ENCODE assay signal across 8 cellular contexts in genomic region chr4:70902577-70903281, GRCh38. TPM values are rescaled to one million over a fixed set of nuclear protein-coding genes. Genes with fewer than 3 reads are reported as not detected.
A peak's percentile ranks its signal among the peaks of the same experiment; 100 is the strongest.
DNase-seq lines count a peak whose midpoint lies in the region; ATAC-seq and TF ChIP-seq lines count a peak whose summit lies in the region.

No MANE protein-coding gene starts in this region.

- no peaks in the 10 kb centered on the region for H3K27me3 Mint-ChIP-seq in activated CD8-positive, alpha-beta T cell treated with anti-CD3 and anti-CD28 coated beads for 36 hours
- H3K27me3 Mint-ChIP-seq in neural crest cell (ENCODE audit: low read depth): no peaks in the 10 kb centered on the region

- dilution Hi-C loops in IMR-90 (cut with HindIII; ENCODE audit: low sequenced_read_pairs, unreplicated experiment): no loop called here

- peak overlapping the region; percentile 4 to 79; a peak in 3 of 4 replicates for H4K8ac ChIP-seq in IMR-90 (ENCODE audit: low read depth in 2 of 2, low read length in 2 of 2)

- H3K27ac ChIP-seq in IMR-90 (ENCODE audit: insufficient read depth, low read length) (peak overlapping the region; percentile 88), foreskin keratinocyte (peak overlapping the region; percentile 64)

- H2BK5ac ChIP-seq in IMR-90 (ENCODE audit: low read depth, low read length, poor library complexity, severe bottlenecking): peak overlapping the region; percentile 64

- peak overlapping the region; percentile 84 for H3K56ac ChIP-seq in IMR-90 (ENCODE audit: extremely low read depth, insufficient read depth, low read length)

- peak overlapping the region; percentile 94 for H3K4me3 Mint-ChIP-seq in activated CD8-positive, alpha-beta T cell treated with anti-CD3 and anti-CD28 coated beads for 36 hours
- peak overlapping the region; percentile 98 for H3K4me3 Mint-ChIP-seq in neural crest cell

- 0 out of 2 replicates have a peak, but pooled peaks cover 4% of the 10 kb centered on the region for H3K9me1 ChIP-seq in IMR-90 (ENCODE audit: insufficient read depth, low read length)

- H3K4ac ChIP-seq in IMR-90 (ENCODE audit: low read depth, low read length): peak overlapping the region; percentile 87

- peak overlapping the region; percentile 47; the same call in 1 of the 2 replicates for H2BK20ac ChIP-seq in IMR-90 (ENCODE audit: low read depth, low read length)

- peaks cover 16 to 48% of the 10 kb centered on the region in 2 experiments for H3K79me1 ChIP-seq in IMR-90 (ENCODE audit: low read depth in 1 of 2, low read length in 2 of 2)

- H4K5ac ChIP-seq in IMR-90 (ENCODE audit: low read depth, low read length): peak overlapping the region; percentile 3; the same call in 1 of the 2 replicates

- H3K9me3 ChIP-seq in IMR-90 (ENCODE audit: control insufficient read depth, insufficient read depth, low read length): no peaks in the 10 kb centered on the region

- H2BK120ac ChIP-seq in IMR-90 (ENCODE audit: low read depth, low read length): peak overlapping the region; percentile 30

- peak overlapping the region; percentile 93 for H3K4me2 ChIP-seq in IMR-90 (ENCODE audit: low read depth, low read length)

- H4K91ac ChIP-seq in IMR-90 (ENCODE audit: insufficient read depth, low read depth, low read length): peak overlapping the region; percentile 81

- no peak for TF ChIP-seq POLR2A in IMR-90 (IDR thresholded peaks at IDR 0.05; ENCODE audit: low read depth, low read length)

- intact Hi-C loops in IMR-90 (cut with micrococcal nuclease): loop anchor here (1.0 to 5.0 kb wide), 4 partner anchors 55 to 215 kb away; partner anchors contain the start of genes DCK and UTP3
- intact Hi-C loops in activated CD8-positive, alpha-beta T cell treated with anti-CD3 and anti-CD28 coated beads for 36 hours (cut with micrococcal nuclease): loop anchor here (5.0 kb wide), 2 partner anchors 60 to 90 kb away; partner anchors contain the start of gene DCK

- whole genome bisulfite sequencing in IMR-90 (ENCODE audit: extremely low coverage in 2 of 2, insufficient read length in 1 of 2), 2 experiments: 1% methylated on average over 19 of the region's 48 CpGs; no CpG with 5 or more reads in 1 of the 2 experiments

- no peaks in the 10 kb centered on the region for H3K9me3 Mint-ChIP-seq in activated CD8-positive, alpha-beta T cell treated with anti-CD3 and anti-CD28 coated beads for 36 hours
- H3K9me3 Mint-ChIP-seq in neural crest cell: no peaks in the 10 kb centered on the region

- no peak for TF ChIP-seq RAD21 in IMR-90 (IDR thresholded peaks at IDR 0.05; ENCODE audit: low read length)

- peak overlapping the region; percentile 97 for H2AK9ac ChIP-seq in IMR-90 (replicated peaks; ENCODE audit: low read depth, low read length, poor library complexity)

- in situ Hi-C loops in IMR-90 (cut with MboI; ENCODE audit: low sequenced_read_pairs): no loop called here

- peaks cover 17% of the 10 kb centered on the region for H3K4me1 Mint-ChIP-seq in activated CD8-positive, alpha-beta T cell treated with anti-CD3 and anti-CD28 coated beads for 36 hours (ENCODE audit: low read depth)
- H3K4me1 Mint-ChIP-seq in neural crest cell: peaks cover 25% of the 10 kb centered on the region

- peak overlapping the region; percentile 14 for H3K18ac ChIP-seq in IMR-90 (ENCODE audit: low read depth, low read length)

- H3K14ac ChIP-seq in IMR-90 (replicated peaks; ENCODE audit: low read depth, low read length): peak overlapping the region; percentile 84

- peak overlapping the region; percentile 51 for H2AK5ac ChIP-seq in IMR-90 (ENCODE audit: low read depth, low read length)

- ATAC-seq in GM21737 (IDR thresholded peaks at IDR 0.05; ENCODE audit: unreplicated experiment) (peak; percentile 45), IMR-90 (ENCODE audit: low read depth) (peak; percentile 66), foreskin keratinocyte (peak; percentile 70)
- peak; percentile 54 for ATAC-seq in activated CD8-positive, alpha-beta T cell treated with anti-CD3 and anti-CD28 coated beads for 36 hours

- peaks cover 15% of the 10 kb centered on the region for H3K36me3 ChIP-seq in IMR-90 (ENCODE audit: control insufficient read depth, insufficient read depth, low read length)

- peaks cover 15% of the 10 kb centered on the region for H3K36me3 Mint-ChIP-seq in activated CD8-positive, alpha-beta T cell treated with anti-CD3 and anti-CD28 coated beads for 36 hours (ENCODE audit: low read depth)
- H3K36me3 Mint-ChIP-seq in neural crest cell (ENCODE audit: low read depth): peaks cover 12% of the 10 kb centered on the region

- H3K9ac ChIP-seq in IMR-90 (ENCODE audit: low read depth, low read length): peak overlapping the region; percentile 83

- H3K27ac Mint-ChIP-seq in activated CD8-positive, alpha-beta T cell treated with anti-CD3 and anti-CD28 coated beads for 36 hours: peak overlapping the region; percentile 89
- H3K27ac Mint-ChIP-seq in neural crest cell (ENCODE audit: unreplicated experiment): peak overlapping the region; percentile 97

- H3K4me3 ChIP-seq in IMR-90 (ENCODE audit: insufficient read depth, low read depth, low read length): peak overlapping the region; percentile 83

- H2AFZ ChIP-seq in IMR-90 (replicated peaks; ENCODE audit: low read length, poor library complexity): peak overlapping the region; percentile 99

- 0 out of 2 replicates have a peak, but pooled peaks cover 1% of the 10 kb centered on the region for H3K4me1 ChIP-seq in IMR-90 (ENCODE audit: control insufficient read depth, insufficient read depth, low read length)
- H3K4me1 ChIP-seq in foreskin keratinocyte: peaks cover 3% of the 10 kb centered on the region

- POLR2A ChIA-PET in IMR-90 (lab: Charles Lee; ENCODE audit: unreplicated experiment): interaction anchor here (0.6 kb wide), 1 partner anchor 88 kb away, joined by 3 read pairs; no protein-coding TSS in a partner anchor
- POLR2A ChIA-PET in activated CD8-positive, alpha-beta T cell treated with anti-CD3 and anti-CD28 coated beads for 36 hours (lab: Charles Lee): interaction anchor here (0.9 to 2.0 kb wide), 4 partner anchors 59 to 93 kb away, joined by 3 to 9 read pairs (median 4); partner anchors contain the start of gene GRSF1

- DNase-seq in NCI-H2107 treated with DMSO at 0.1 percent for 48 hours (lab: John Stamatoyannopoulos, UW; ENCODE audit: unreplicated experiment) (peak; percentile 2), NCI-H2107 (lab: John Stamatoyannopoulos, UW) (no peak), IMR-90 (peak; percentile 21), foreskin keratinocyte (peak; percentile 14 to 33), neural crest cell (ENCODE audit: low read depth, low spot score) (no peak), RPMI8226 (no peak)
- peak; percentile 29 for DNase-seq in activated CD8-positive, alpha-beta T cell treated with anti-CD3 and anti-CD28 coated beads for 36 hours

- H4K20me1 ChIP-seq in IMR-90 (ENCODE audit: insufficient read depth, low read length): peaks cover 24% of the 10 kb centered on the region

- H2BK15ac ChIP-seq in IMR-90 (ENCODE audit: low read depth, low read length): peak overlapping the region; percentile 2; the same call in 1 of the 3 replicates

- H3K27me3 ChIP-seq in IMR-90 (ENCODE audit: control insufficient read depth, insufficient read depth, low read length) (no peaks in the 10 kb centered on the region), foreskin keratinocyte (no peaks in the 10 kb centered on the region)

- BruUV-seq in IMR-90 (replicated peaks; lab: Mats Ljungman, UMichigan): no TSS peak

- H3K23ac ChIP-seq in IMR-90 (ENCODE audit: low read depth, low read length): peak overlapping the region; percentile 95

- CTCF ChIA-PET in IMR-90 (lab: Yijun Ruan, JAX): no interaction called here
- CTCF ChIA-PET in activated CD8-positive, alpha-beta T cell treated with anti-CD3 and anti-CD28 coated beads for 36 hours (lab: Charles Lee): interaction anchor here (0.8 to 1.5 kb wide), 12 partner anchors 12 to 120 kb away, joined by 3 to 8 read pairs (median 4); partner anchors contain the start of genes DCK and GRSF1

- no peak for TF ChIP-seq CTCF in IMR-90 (conservative IDR thresholded peaks at IDR 0.05; ENCODE audit: low read depth, low read length)
- no peak for TF ChIP-seq CTCF in activated CD8-positive, alpha-beta T cell treated with anti-CD3 and anti-CD28 coated beads for 36 hours (IDR thresholded peaks at IDR 0.05)
- no peak for TF ChIP-seq CTCF in foreskin keratinocyte (conservative IDR thresholded peaks at IDR 0.05)
- TF ChIP-seq CTCF in neural crest cell (conservative IDR thresholded peaks at IDR 0.05): no peak

TF ChIP-seq in IMR-90, 13 proteins besides CTCF, POLR2A, EP300 and RAD21:
- TF ChIP-seq MXI1 (IDR thresholded peaks at IDR 0.05; ENCODE audit: borderline replicate concordance, low read depth, low read length) (peak; percentile 5; the same call in 1 of the 2 replicates), SMC3 (IDR thresholded peaks at IDR 0.05; ENCODE audit: low read depth, low read length) (no peak), MAFK (IDR thresholded peaks at IDR 0.05; ENCODE audit: low read depth, low read length) (no peak), RFX5 (IDR thresholded peaks at IDR 0.05; ENCODE audit: low read depth, low read length) (no peak), CHD1 (IDR thresholded peaks at IDR 0.05; ENCODE audit: low read depth, low read length) (0 out of 2 replicates have a peak, but pooled peaks have one; percentile 43)

RNA-seq across cellular contexts. Expression of gene MOB1B, which starts 0.6 kb away (rescaled TPM):
- total RNA-seq in IMR-90 (2012; rRNA removed) (5.7 and 15.0 TPM in 2 replicates), foreskin keratinocyte (20.2 and 20.6 TPM in 2 replicates), neural crest cell (37.2 and 39.5 TPM in 2 replicates)
- polyA plus RNA-seq in IMR-90 (2012; rRNA removed) (5.2 and 6.8 TPM in 2 replicates), foreskin keratinocyte (4.2 and 4.6 TPM in 2 replicates)
- polyA plus RNA-seq in IMR-90 (2012; cell fraction: cytosol; rRNA removed): 1.9 and 3.3 TPM in 2 replicates
- polyA plus RNA-seq in IMR-90 (2012; cell fraction: nucleus; rRNA removed; ENCODE audit: low replicate concordance): 4.0 and 8.4 TPM in 2 replicates
- 10 to 100 TPM; 14.9 to 19.7 TPM for total RNA-seq in activated CD8-positive, alpha-beta T cell treated with anti-CD3 and anti-CD28 coated beads for 36 hours

Comparison
In these comparisons a context has a peak if more than half of its experiments do, and no peak if none do; other contexts are left out.
1. DNase-seq: peak in NCI-H2107 treated with DMSO at 0.1 percent for 48 hours (single experiment), IMR-90 (single experiment), activated CD8-positive, alpha-beta T cell treated with anti-CD3 and anti-CD28 coated beads for 36 hours (single experiment) and foreskin keratinocyte (2 of 2); none in NCI-H2107 (single experiment), neural crest cell (single experiment) and RPMI8226 (single experiment).
2. Peak in every context shown above with its lines, with median percentiles within 50 percentile points of each other: ATAC-seq.